In genomic region chr2:224142397-224143312, GRCh38 we compare ENCODE assay signal across 13 cellular contexts.
DNase-seq lines count a peak whose midpoint lies in the region; ATAC-seq, FAIRE-seq and TF ChIP-seq lines count a peak whose summit lies in the region.
"Had no signal": no experiment of that assay in that cellular context is flagged by ENCODE, and none has a peak within 500 bp of the region (broad histone marks: within the 10 kb centered on the region; RNA-seq: fewer than 3 reads in every experiment).

No MANE protein-coding gene starts in this region.

- POLR2A ChIA-PET in MCF 10A (lab: Yijun Ruan, JAX), result interaction anchor here (0.6 to 2.1 kb wide), 6 partner anchors 56 to 149 kb away, joined by 3 to 8 read pairs (median 4); no protein-coding TSS in a partner anchor

- H3K4me3 Mint-ChIP-seq in MCF 10A (ENCODE audit: unreplicated experiment) (peak overlapping the region; percentile 62), astrocyte (ENCODE audit: unreplicated experiment) (no peak overlapping the region)

- H3K79me2 ChIP-seq in astrocyte (ENCODE audit: insufficient read depth, low read length), result no peaks in the 10 kb centered on the region

- no peaks in the 10 kb centered on the region for H3K36me3 Mint-ChIP-seq in MCF 10A (ENCODE audit: insufficient read depth, unreplicated experiment)
- H3K36me3 Mint-ChIP-seq in astrocyte (ENCODE audit: low read depth, unreplicated experiment), result no peaks in the 10 kb centered on the region

- no peak overlapping the region for H2AFZ ChIP-seq in astrocyte (ENCODE audit: low read depth, low read length)

- H3K4me1 Mint-ChIP-seq in MCF 10A (ENCODE audit: insufficient read depth, unreplicated experiment) (peaks cover 37% of the 10 kb centered on the region), astrocyte (ENCODE audit: low read depth, unreplicated experiment) (peaks cover 31% of the 10 kb centered on the region)

- H3K27me3 Mint-ChIP-seq in MCF 10A (ENCODE audit: insufficient read depth, unreplicated experiment), result no peaks in the 10 kb centered on the region
- H3K27me3 Mint-ChIP-seq in astrocyte (ENCODE audit: low read depth, unreplicated experiment), result no peaks in the 10 kb centered on the region

- peak overlapping the region; percentile 17 for H3K9ac ChIP-seq in astrocyte (ENCODE audit: low read length)

- no peaks in the 10 kb centered on the region for H3K4me1 ChIP-seq in breast epithelium
- peaks cover 35% of the 10 kb centered on the region for H3K4me1 ChIP-seq in astrocyte (ENCODE audit: insufficient read depth, low read length)

- peak; percentile 62 for FAIRE-seq in astrocyte (lab: Jason Lieb, UNC)
- peak; percentile 68 for FAIRE-seq in frontal cortex (lab: Jason Lieb, UNC)

- no peaks in the 10 kb centered on the region for H4K20me1 ChIP-seq in astrocyte (ENCODE audit: insufficient read depth, low read length)

- no peak overlapping the region for H3K27ac ChIP-seq in breast epithelium
- H3K27ac ChIP-seq in astrocyte (ENCODE audit: low read depth, low read length), result peak overlapping the region; percentile 17
- H3K27ac ChIP-seq in WERI-Rb-1, result no peak overlapping the region
- H3K27ac ChIP-seq: ovary had no signal

- no peaks in the 10 kb centered on the region for H3K9me3 ChIP-seq in breast epithelium
- H3K9me3 ChIP-seq in astrocyte (ENCODE audit: insufficient read depth, low read depth, low read length), result no peaks in the 10 kb centered on the region
- no peaks in the 10 kb centered on the region for H3K9me3 ChIP-seq in WERI-Rb-1 (ENCODE audit: severe bottlenecking)
- H3K9me3 ChIP-seq: ovary had no signal

- DNase-seq in MCF 10A (ENCODE audit: unreplicated experiment) (peak; percentile 79), breast epithelium (ENCODE audit: low spot score in 2 of 2) (no peak), astrocyte (ENCODE audit: low read depth) (peak; percentile 93), frontal cortex (ENCODE audit: low spot score in 2 of 2) (no peak), superior temporal gyrus (ENCODE audit: extremely low spot score) (peak; percentile 29), WERI-Rb-1 (no peak)
- DNase-seq: anterior cingulate cortex; left cardiac atrium; NCI-H2081; ovary; stimulated activated CD4-positive, alpha-beta T cell treated with anti-CD3 and anti-CD28 coated beads, Interleukin-4, amount 100 ng/mL, for 4 hours had no signal

- BruUV-seq in MCF 10A (replicated peaks; lab: Mats Ljungman, UMichigan), result no TSS peak

- CTCF ChIA-PET in MCF 10A (lab: Yijun Ruan, JAX), result interaction anchor here (0.6 to 1.1 kb wide), 6 partner anchors 10 to 142 kb away, joined by 3 to 6 read pairs (median 4); no protein-coding TSS in a partner anchor

- no peak for TF ChIP-seq POLR2A in breast epithelium (IDR thresholded peaks at IDR 0.05)

- peak overlapping the region; percentile 59 for H3K4me2 ChIP-seq in astrocyte (ENCODE audit: low read length)

- TF ChIP-seq CTCF in MCF 10A (IDR thresholded peaks at IDR 0.05; ENCODE audit: unreplicated experiment), result peak; percentile 4
- TF ChIP-seq CTCF in breast epithelium (IDR thresholded peaks at IDR 0.05), result no peak
- no peak for TF ChIP-seq CTCF in astrocyte (IDR thresholded peaks at IDR 0.05; ENCODE audit: insufficient read depth, low read depth, low read length)
- no peak for TF ChIP-seq CTCF in WERI-Rb-1 (IDR thresholded peaks at IDR 0.05; ENCODE audit: low read depth, low read length)

- no peaks in the 10 kb centered on the region for H3K27me3 ChIP-seq in breast epithelium
- H3K27me3 ChIP-seq in astrocyte (ENCODE audit: insufficient read depth, low read length), result no peaks in the 10 kb centered on the region
- H3K27me3 ChIP-seq in WERI-Rb-1 (ENCODE audit: insufficient read depth, low read depth, severe bottlenecking), result no peaks in the 10 kb centered on the region
- H3K27me3 ChIP-seq: ovary had no signal

- H3K9me3 Mint-ChIP-seq in MCF 10A (ENCODE audit: unreplicated experiment) (no peaks in the 10 kb centered on the region), astrocyte (ENCODE audit: unreplicated experiment) (peaks cover 2% of the 10 kb centered on the region)

- H3K27ac Mint-ChIP-seq in MCF 10A (ENCODE audit: low read depth, unreplicated experiment) (peak overlapping the region; percentile 99), astrocyte (ENCODE audit: unreplicated experiment) (peak overlapping the region; percentile 83)

- ATAC-seq in GM18868 (IDR thresholded peaks at IDR 0.05; ENCODE audit: unreplicated experiment) (no peak), GM18519 (IDR thresholded peaks at IDR 0.05; ENCODE audit: low FRiP score, unreplicated experiment) (no peak)

- no peaks in the 10 kb centered on the region for H3K36me3 ChIP-seq in breast epithelium
- H3K36me3 ChIP-seq in astrocyte (ENCODE audit: insufficient read depth, low read length), result no peaks in the 10 kb centered on the region
- no peaks in the 10 kb centered on the region for H3K36me3 ChIP-seq in WERI-Rb-1
- H3K36me3 ChIP-seq: ovary had no signal

- H3K4me3 ChIP-seq in breast epithelium (no peak overlapping the region), astrocyte (ENCODE audit: insufficient read depth, low read depth, low read length) (no peak overlapping the region), WERI-Rb-1 (ENCODE audit: low read depth, low read length) (no peak overlapping the region)
- H3K4me3 ChIP-seq: ovary had no signal

- intact Hi-C loops in MCF 10A (cut with micrococcal nuclease) (loop anchor here (1.0 to 5.0 kb wide), 4 partner anchors 40 to 149 kb away; partner anchors contain the start of gene SERPINE2), breast epithelium (cut with DNase I; ENCODE audit: low total_unique reads) (no loop called here)

Comparison
In these comparisons a context has a peak if more than half of its experiments do, and no peak if none do; other contexts are left out.
1. DNase-seq: peak in MCF 10A (single experiment), astrocyte (single experiment) and superior temporal gyrus (single experiment); none in breast epithelium (0 of 2), frontal cortex (0 of 2) and WERI-Rb-1 (single experiment).